ENCODE assay signal across 25 cellular contexts in the genomic region with DNA sequence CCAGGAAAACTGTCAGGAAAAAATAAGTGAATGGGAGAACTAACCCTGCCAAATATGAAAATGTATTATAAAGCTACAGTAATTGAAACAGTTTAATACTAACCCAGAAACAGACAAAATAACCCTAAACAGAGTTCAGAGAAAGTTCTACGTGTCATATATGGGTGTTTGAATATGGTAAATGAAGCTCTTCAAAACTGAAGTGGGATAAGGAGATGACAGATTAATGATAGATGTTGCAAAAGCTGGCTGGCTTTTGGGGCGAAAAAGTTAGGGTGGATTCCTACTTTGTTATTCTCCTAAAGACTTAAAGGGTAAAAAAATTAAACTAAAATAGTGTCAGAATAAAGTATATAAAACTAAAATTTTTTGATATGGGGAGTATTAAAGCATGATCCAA.
"Had no signal": no experiment of that assay in that cellular context is flagged by ENCODE, and none has a peak within 500 bp of the region (broad histone marks: within the 10 kb centered on the region; RNA-seq: fewer than 3 reads in every experiment).

No MANE protein-coding gene starts in this region.

- DNase-seq: stimulated activated CD4-positive, alpha-beta T cell treated with anti-CD3 and anti-CD28 coated beads, Interleukin-2, amount 100 ng/mL, for 48 hours; stimulated activated CD4-positive, alpha-beta T cell treated with anti-CD3 and anti-CD28 coated beads, Interleukin-4, amount 100 ng/mL, for 1 hour; stimulated activated CD4-positive, alpha-beta T cell treated with anti-CD3 and anti-CD28 coated beads, Interleukin-4, amount 100 ng/mL, for 24 hours; stimulated activated CD4-positive, alpha-beta T cell treated with anti-CD3 and anti-CD28 coated beads, Interleukin-4, amount 100 ng/mL, for 4 hours; stimulated activated CD8-positive, alpha-beta memory T cell treated with anti-CD3 and anti-CD28 coated beads, Interleukin-4, amount 100 ng/mL, for 48 hours; stimulated activated naive B cell treated with anti-CD40 and anti-IgM and Interleukin-4, amounts not matched to agents 10 μg/mL and 1 μg/mL and 100 μg/mL, for 72 hours; stimulated activated naive CD4-positive, alpha-beta T cell; stimulated activated naive CD4-positive, alpha-beta T cell treated with Interleukin-2 at 50 U/mL for 16 hours; stimulated activated naive CD8-positive, alpha-beta T cell treated with anti-CD3 and anti-CD28 coated beads, Interleukin-15, amount 100 ng/mL, for 72 hours; stimulated activated naive CD8-positive, alpha-beta T cell treated with anti-CD3 and anti-CD28 coated beads, Interleukin-15, Interleukin-2, amounts not matched to agents 100 U/mL and 50 U/mL, for 24 hours; stomach; substantia nigra; testis; thyroid gland; tibial artery; transverse colon; upper lobe of left lung; upper lobe of right lung; uterus had no signal

- H3K4me3 ChIP-seq: stomach, testis, thoracic aorta, thyroid gland, tibial artery, tibial nerve, transverse colon, upper lobe of left lung, upper lobe of right lung, uterus, vagina had no signal

- H3K36me3 ChIP-seq: stomach, thoracic aorta, thyroid gland, tibial artery, tibial nerve, transverse colon, upper lobe of left lung, upper lobe of right lung, uterus, vagina had no signal

- ATAC-seq: stimulated activated effector memory CD8-positive, alpha-beta T cell treated with anti-CD3 and anti-CD28 coated beads, Interleukin-12 subunit alpha, Interleukin-12 subunit beta, amount 100 ng/mL, for 72 hours; stimulated activated memory B cell treated with anti-CD40 and anti-IgM and Interleukin-4, amounts not matched to agents 10 μg/mL and 1 μg/mL and 100 μg/mL, for 72 hours; stimulated activated naive B cell treated with anti-CD40 and anti-IgM and Interleukin-4, amounts not matched to agents 10 μg/mL and 1 μg/mL and 100 μg/mL, for 72 hours; stimulated activated naive CD8-positive, alpha-beta T cell treated with anti-CD3 and anti-CD28 coated beads, Interleukin-15, amount 100 ng/mL, for 72 hours; stimulated activated naive CD8-positive, alpha-beta T cell treated with anti-CD3 and anti-CD28 coated beads, Interleukin-15, Interleukin-2, amounts not matched to agents 100 U/mL and 50 U/mL, for 24 hours; upper lobe of right lung had no signal

- H3K9me3 ChIP-seq: stomach, testis, thoracic aorta, thyroid gland, tibial artery, tibial nerve, transverse colon, upper lobe of left lung, upper lobe of right lung, uterus, vagina had no signal

- H3K27ac ChIP-seq: stomach, testis, thoracic aorta, thyroid gland, tibial artery, tibial nerve, transverse colon, upper lobe of left lung, upper lobe of right lung, uterus, vagina had no signal

- H3K4me1 ChIP-seq: stomach, testis, thyroid gland, tibial nerve, transverse colon, upper lobe of right lung, uterus, vagina had no signal

- H3K27me3 ChIP-seq: stomach, testis, thyroid gland, tibial artery, tibial nerve, transverse colon, upper lobe of left lung, upper lobe of right lung, uterus, vagina had no signal

- FAIRE-seq: urothelium cell line had no signal
